In the genomic region with DNA sequence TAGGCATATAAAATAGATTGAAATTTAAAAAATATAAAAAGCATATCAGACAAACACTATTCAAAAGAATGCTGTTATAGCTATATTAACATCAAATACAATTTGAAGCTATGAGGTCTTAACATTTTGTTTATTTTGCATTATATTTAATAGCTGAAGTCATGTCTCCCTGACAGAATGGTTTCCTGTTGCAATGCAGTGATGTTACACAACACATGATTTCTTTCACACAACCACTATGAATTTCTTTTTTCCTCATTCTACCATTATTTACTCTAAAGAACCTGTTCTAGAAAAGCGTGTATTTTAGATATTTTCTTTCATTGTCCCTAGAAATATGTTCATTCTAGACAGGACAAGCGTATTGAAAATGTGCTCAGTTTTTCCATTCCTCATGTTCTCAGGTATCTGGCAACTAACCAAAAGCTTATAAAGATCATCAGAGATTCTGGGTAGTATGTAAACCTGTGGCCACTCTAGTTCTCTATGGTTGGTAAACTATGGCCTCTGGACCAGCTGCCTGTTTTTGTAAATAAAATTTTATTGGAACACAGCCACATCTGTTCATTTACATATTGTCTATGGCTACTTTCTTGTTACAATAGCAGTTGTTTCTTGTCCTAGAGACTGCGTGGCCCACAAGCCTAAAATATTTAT, we compare ENCODE assay signal across 24 cellular contexts.
A peak's percentile ranks its signal among the peaks of the same experiment; 100 is the strongest.
DNase-seq lines count a peak whose midpoint lies in the region; ATAC-seq and TF ChIP-seq lines count a peak whose summit lies in the region.
"Had no signal": no experiment of that assay in that cellular context is flagged by ENCODE, and none has a peak within 500 bp of the region (broad histone marks: within the 10 kb centered on the region; RNA-seq: fewer than 3 reads in every experiment).

No MANE protein-coding gene starts in this region.

- TF ChIP-seq CTCF in 22Rv1 (IDR thresholded peaks at IDR 0.05) = no peak

- peak overlapping the region; percentile 55 for H3K27ac ChIP-seq in 22Rv1
- H3K27ac ChIP-seq: BLaER1, body of pancreas, psoas muscle, thoracic aorta had no signal

- no peak overlapping the region for H3K9ac ChIP-seq in adipocyte (ENCODE audit: low read length)
- H3K9ac ChIP-seq: BLaER1 had no signal

- H3K4me1 ChIP-seq in adipocyte (ENCODE audit: control insufficient read depth, insufficient read depth, low read length) = no peaks in the 10 kb centered on the region
- H3K4me1 ChIP-seq: BLaER1, body of pancreas, psoas muscle had no signal

- ATAC-seq in GM18858 (IDR thresholded peaks at IDR 0.05; ENCODE audit: unreplicated experiment) = no peak
- ATAC-seq: activated CD4-positive, alpha-beta T cell treated with anti-CD3 and anti-CD28 coated beads for 36 hours; activated naive CD8-positive, alpha-beta T cell treated with anti-CD3 and anti-CD28 coated beads, Interleukin-2, amount 50 U/mL, for 24 hours; activated T-cell treated with anti-CD3 and anti-CD28 coated beads, Interleukin-2, amount 50 U/mL, for 4 hours; body of pancreas; naive thymus-derived CD8-positive, alpha-beta T cell; psoas muscle had no signal

- peak; percentile 53 for DNase-seq in DMS153 (lab: John Stamatoyannopoulos, UW)
- DNase-seq in NCI-H1105 (lab: John Stamatoyannopoulos, UW) = peak; percentile 62
- DNase-seq in adipocyte (ENCODE audit: low read depth) = peak; percentile 19
- no peak for DNase-seq in KBM-7
- DNase-seq in activated CD4-positive, alpha-beta T cell treated with anti-CD3 and anti-CD28 coated beads, Interleukin-2, amount 50 U/mL, for 1 hour = no peak
- no peak for DNase-seq in effector CD8-positive, alpha-beta T cell (lab: John Stamatoyannopoulos, UW)
- DNase-seq: activated CD4-positive, alpha-beta T cell treated with anti-CD3 and anti-CD28 coated beads for 36 hours; activated naive CD8-positive, alpha-beta T cell treated with anti-CD3 and anti-CD28 coated beads, Interleukin-2, amount 50 U/mL, for 24 hours; activated T-cell treated with anti-CD3 and anti-CD28 coated beads, Interleukin-2, amount 50 U/mL, for 4 hours; body of pancreas; Caco-2; glutamatergic neuron; GOT3; HFFc6; kidney; naive thymus-derived CD8-positive, alpha-beta T cell; NCI-H1417 treated with DMSO at 0.1 percent for 48 hours; NCI-H82; nucleus accumbens; psoas muscle had no signal

- in situ Hi-C loops in KBM-7 (cut with MboI; ENCODE audit: low pct_unique_long_range_greater_than_20kb, low sequenced_read_pairs) = no loop called here

- H3K36me3 ChIP-seq in adipocyte (ENCODE audit: control insufficient read depth, insufficient read depth, low read length, severe bottlenecking) = no peaks in the 10 kb centered on the region
- H3K36me3 ChIP-seq: BLaER1, thoracic aorta had no signal

- no peaks in the 10 kb centered on the region for H3K9me3 ChIP-seq in adipocyte (ENCODE audit: control insufficient read depth, low read length)
- H3K9me3 ChIP-seq: BLaER1, body of pancreas, psoas muscle, thoracic aorta had no signal

- H3K27me3 ChIP-seq in adipocyte (replicated peaks; ENCODE audit: control insufficient read depth, insufficient read depth, low read length) = no peaks in the 10 kb centered on the region
- H3K27me3 ChIP-seq: BLaER1, body of pancreas had no signal

- no peak overlapping the region for H3K4me3 ChIP-seq in adipocyte (ENCODE audit: low read length)
- H3K4me3 ChIP-seq: BLaER1, body of pancreas, psoas muscle, thoracic aorta had no signal

Comparison
In these comparisons a context has a peak if more than half of its experiments do, and no peak if none do; other contexts are left out.
1. DNase-seq: peak in DMS153 (single experiment), NCI-H1105 (single experiment) and adipocyte (single experiment); none in KBM-7 (single experiment), activated CD4-positive, alpha-beta T cell treated with anti-CD3 and anti-CD28 coated beads, Interleukin-2, amount 50 U/mL, for 1 hour (single experiment) and effector CD8-positive, alpha-beta T cell (single experiment).